In genomic region chr22:46029574-46030200, GRCh38 we compare ENCODE assay signal across 25 cellular contexts. TPM values are rescaled to one million over a fixed set of nuclear protein-coding genes. Genes with fewer than 3 reads are reported as not detected.
DNase-seq lines count a peak whose midpoint lies in the region; ATAC-seq and TF ChIP-seq lines count a peak whose summit lies in the region.
"Had no signal": no experiment of that assay in that cellular context is flagged by ENCODE, and none has a peak within 500 bp of the region (broad histone marks: within the 10 kb centered on the region; RNA-seq: fewer than 3 reads in every experiment).

No MANE protein-coding gene starts in this region.

- WGBS in heart left ventricle, 4 donors: 70 to 85% (median 77%) methylated on average over 6 of the region's 6 CpGs
- 75 to 80% (median 78%) methylated on average over 6 of the region's 6 CpGs for WGBS in ovary, 3 donors
- no CpG with 5 or more reads among the region's 6 CpGs for WGBS in trophoblast cell (ENCODE audit: extremely low coverage, insufficient coverage, insufficient read length)

- no peak overlapping the region for H3K9ac ChIP-seq in trophoblast cell (ENCODE audit: low read length)

- H2BK5ac ChIP-seq in trophoblast cell (ENCODE audit: low read depth, low read length, poor library complexity): no peak overlapping the region

- intact Hi-C loops in cardiac septum (cut with DNase I): no loop called here
- intact Hi-C loops in heart left ventricle (cut with DNase I): no loop called here
- intact Hi-C loops in ovary (cut with DNase I): no loop called here

- peak in 1 of 4 donors; percentile 10 for ATAC-seq in heart left ventricle
- ATAC-seq in GM21825 (IDR thresholded peaks at IDR 0.05; ENCODE audit: unreplicated experiment): no peak
- no peak for ATAC-seq in HG03520 (IDR thresholded peaks at IDR 0.05; ENCODE audit: unreplicated experiment)
- ATAC-seq: activated CD8-positive, alpha-beta memory T cell treated with anti-CD3 and anti-CD28 coated beads, Interleukin-2, amount 10 ng/mL, durations not matched to agents 7 days and 5 days; activated naive CD8-positive, alpha-beta T cell treated with anti-CD3 and anti-CD28 coated beads, Interleukin-2, amount 50 U/mL, for 24 hours; body of pancreas; gastroesophageal sphincter; mucosa of descending colon; SK-N-SH treated with all-trans-retinoic acid at 6 μM for 48 hours had no signal

- no peak overlapping the region for H3K4me3 ChIP-seq in right atrium auricular region
- H3K4me3 ChIP-seq in heart left ventricle: no peak overlapping the region
- H3K4me3 ChIP-seq in ovary: no peak overlapping the region
- no peak overlapping the region for H3K4me3 ChIP-seq in trophoblast cell (ENCODE audit: low read depth, low read length)
- H3K4me3 ChIP-seq: body of pancreas, esophagus squamous epithelium, gastroesophageal sphincter, mucosa of descending colon had no signal

- H3K36me3 ChIP-seq in right atrium auricular region: no peaks in the 10 kb centered on the region
- H3K36me3 ChIP-seq in heart left ventricle: no peaks in the 10 kb centered on the region
- H3K36me3 ChIP-seq in ovary: no peaks in the 10 kb centered on the region
- no peaks in the 10 kb centered on the region for H3K36me3 ChIP-seq in trophoblast cell (ENCODE audit: control insufficient read depth in 1 of 2, insufficient read depth in 2 of 2, low read length in 2 of 2)
- H3K36me3 ChIP-seq: esophagus squamous epithelium, gastroesophageal sphincter had no signal

- H3K27me3 ChIP-seq in right atrium auricular region (no peaks in the 10 kb centered on the region), heart left ventricle (peaks cover 0 to 7% (median 0%) of the 10 kb centered on the region in 9 donors), ovary (no peaks in the 10 kb centered on the region), trophoblast cell (ENCODE audit: insufficient read depth, low read length) (peaks cover 30% of the 10 kb centered on the region)
- H3K27me3 ChIP-seq: body of pancreas, esophagus squamous epithelium, gastroesophageal sphincter had no signal

- no peak for TF ChIP-seq EP300 in ovary (IDR thresholded peaks at IDR 0.05)

- H3K4me2 ChIP-seq in trophoblast cell (ENCODE audit: low read length): no peak overlapping the region

- DNase-seq in cardiac septum (ENCODE audit: low spot score): peak; percentile 58
- DNase-seq in right atrium auricular region (ENCODE audit: low spot score): no peak
- peak in 1 of 5 donors; percentile 17 for DNase-seq in heart left ventricle
- peak in 3 of 5 donors; percentile 14 to 30 (median 25) for DNase-seq in ovary
- no peak for DNase-seq in trophoblast cell
- DNase-seq: activated CD4-positive, alpha-beta T cell treated with anti-CD3 and anti-CD28 coated beads, Interleukin-2, amount 10 ng/mL, durations not matched to agents 24 days and 14 days; activated CD8-positive, alpha-beta memory T cell treated with anti-CD3 and anti-CD28 coated beads, Interleukin-2, amount 10 ng/mL, durations not matched to agents 7 days and 5 days; activated naive CD8-positive, alpha-beta T cell treated with anti-CD3 and anti-CD28 coated beads, Interleukin-2, amount 50 U/mL, for 24 hours; esophagus squamous epithelium; NCI-H1092 treated with DMSO at 0.1 percent for 48 hours; NCI-H1930; NCI-H226; NCI-H748 treated with DMSO at 0.1 percent for 48 hours; RPMI8226; stimulated activated CD4-positive, alpha-beta T cell treated with anti-CD3 and anti-CD28 coated beads, Interleukin-1b, Interleukin-23, amount 100 ng/mL, for 48 hours had no signal

- no peak overlapping the region for H2AFZ ChIP-seq in trophoblast cell (ENCODE audit: insufficient read depth, low read length, poor library complexity)

- H3K4me1 ChIP-seq in right atrium auricular region: peaks cover 0 to 21% of the 10 kb centered on the region in 2 donors
- H3K4me1 ChIP-seq in heart left ventricle: peaks cover 0 to 28% (median 14%) of the 10 kb centered on the region in 12 donors
- peaks cover 8% of the 10 kb centered on the region for H3K4me1 ChIP-seq in ovary (ENCODE audit: insufficient read depth)
- peaks cover 2 to 4% of the 10 kb centered on the region in 2 experiments for H3K4me1 ChIP-seq in trophoblast cell (ENCODE audit: control insufficient read depth in 1 of 2, insufficient read depth in 2 of 2, low read length in 2 of 2)

- no peak for TF ChIP-seq POLR2A in heart left ventricle (IDR thresholded peaks at IDR 0.05)
- no peak for TF ChIP-seq POLR2A in ovary (IDR thresholded peaks at IDR 0.05)

- no peak overlapping the region for H3K14ac ChIP-seq in trophoblast cell (ENCODE audit: low read length)

- no peak overlapping the region for H2BK120ac ChIP-seq in trophoblast cell (ENCODE audit: insufficient read depth, low read length, poor library complexity)

- TF ChIP-seq CTCF in right atrium auricular region (IDR thresholded peaks at IDR 0.05) (no peak), heart left ventricle (IDR thresholded peaks at IDR 0.05) (peak in 2 of 12 donors; percentile 8 to 12), ovary (IDR thresholded peaks at IDR 0.05) (no peak)

- H4K12ac ChIP-seq in trophoblast cell (ENCODE audit: low read depth, low read length): no peak overlapping the region

- H2BK12ac ChIP-seq in trophoblast cell (ENCODE audit: low read length): no peak overlapping the region

- H3K4ac ChIP-seq in trophoblast cell (ENCODE audit: low read depth, low read length): no peak overlapping the region

- no peak overlapping the region for H4K91ac ChIP-seq in trophoblast cell (ENCODE audit: low read depth, low read length)

- no peak overlapping the region for H4K8ac ChIP-seq in trophoblast cell (ENCODE audit: low read depth, low read length)

- no peaks in the 10 kb centered on the region for H3K79me2 ChIP-seq in trophoblast cell (ENCODE audit: control insufficient read depth, insufficient read depth, low read length, poor library complexity)

- no peak overlapping the region for H3K18ac ChIP-seq in trophoblast cell (ENCODE audit: low read length)

- no peaks in the 10 kb centered on the region for H3K79me1 ChIP-seq in trophoblast cell (ENCODE audit: low read length)

- H3K9me3 ChIP-seq in right atrium auricular region: no peaks in the 10 kb centered on the region
- no peaks in the 10 kb centered on the region for H3K9me3 ChIP-seq in heart left ventricle
- no peaks in the 10 kb centered on the region for H3K9me3 ChIP-seq in ovary
- peaks cover 6% of the 10 kb centered on the region for H3K9me3 ChIP-seq in trophoblast cell (ENCODE audit: insufficient read depth, low read depth, low read length)
- H3K9me3 ChIP-seq: body of pancreas, esophagus squamous epithelium, gastroesophageal sphincter, mucosa of descending colon had no signal

- no peak overlapping the region for H2AK5ac ChIP-seq in trophoblast cell (ENCODE audit: low read length)

- H3K27ac ChIP-seq in right atrium auricular region: no peak overlapping the region
- H3K27ac ChIP-seq in heart left ventricle: peak overlapping the region in 8 of 12 donors; percentile 5 to 68 (median 46)
- no peak overlapping the region for H3K27ac ChIP-seq in ovary
- no peak overlapping the region for H3K27ac ChIP-seq in trophoblast cell (ENCODE audit: low read depth, low read length)
- H3K27ac ChIP-seq: body of pancreas, HL-60 had no signal

- no peak overlapping the region for H3K23ac ChIP-seq in trophoblast cell (ENCODE audit: low read length)

RNA-seq across cellular contexts. Expression of gene WNT7B, which starts 52.7 kb away (rescaled TPM):
- not detected for total RNA-seq in cardiac septum
- under 1 TPM in 1 of 2 donors, not detected in 1; 0.19 TPM for total RNA-seq in right atrium auricular region
- total RNA-seq in heart left ventricle: under 1 TPM in 1 of 9 donors, not detected in 8; 0.36 TPM
- not detected for polyA plus RNA-seq in heart left ventricle
- 1 to 10 TPM in 1 of 7 donors, under 1 TPM in 3, not detected in 3; 0.22 to 2.5 (median 0.59) TPM for total RNA-seq in ovary
- polyA plus RNA-seq in ovary: not detected
- polyA plus RNA-seq in trophoblast cell (2013): 5.9 and 6.1 TPM in 2 replicates
- total RNA-seq: activated CD4-positive, alpha-beta T cell treated with anti-CD3 and anti-CD28 coated beads, Interleukin-2, amount 10 ng/mL, durations not matched to agents 24 days and 14 days; activated CD8-positive, alpha-beta memory T cell treated with anti-CD3 and anti-CD28 coated beads, Interleukin-2, amount 10 ng/mL, durations not matched to agents 7 days and 5 days; activated T-helper 1 cell treated with anti-CD3 and anti-CD28 coated beads, Interleukin-12 subunit alpha, Interleukin-12 subunit beta, Interleukin-2, Interleukin-4 antibody, amounts not matched to agents 30 ng/mL and 10 ng/mL and 1 ng/mL, durations not matched to agents 14 hours and 24 hours and 36 hours; mucosa of descending colon; skeletal muscle tissue; T-helper 2 cell treated with Interferon-gamma antibody and Interleukin-4, amounts not matched to agents 100 ng/mL and 5 ng/mL, for 36 hours had no signal

Comparison
In these comparisons a context has a peak if more than half of its experiments do, and no peak if none do; other contexts are left out.
1. DNase-seq: peak in cardiac septum (single experiment) and ovary (3 of 5); none in right atrium auricular region (single experiment) and trophoblast cell (0 of 2).
2. H3K27ac ChIP-seq: peak in heart left ventricle (8 of 12); none in right atrium auricular region (0 of 2), ovary (0 of 2) and trophoblast cell (single experiment).